8 cellular contexts compared by ENCODE assay signal in the genomic region with DNA sequence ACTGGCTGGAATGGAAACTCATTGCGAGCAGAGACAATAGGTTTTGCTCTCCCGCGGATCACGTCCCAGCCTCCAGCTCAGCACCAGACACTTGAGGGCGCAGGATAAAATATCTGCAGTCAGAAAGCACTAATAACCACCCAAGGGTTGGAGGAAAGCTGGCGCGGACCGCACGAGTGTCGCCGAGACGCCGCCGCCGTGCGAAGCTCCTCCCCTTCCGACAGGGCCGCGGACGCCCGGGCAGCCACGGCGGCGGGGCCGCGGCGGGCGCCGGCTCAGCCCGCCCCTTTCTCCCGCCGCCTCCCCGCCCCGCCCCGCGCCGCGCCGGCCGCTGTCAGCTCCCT. TPM values are rescaled to one million over a fixed set of nuclear protein-coding genes. Genes with fewer than 3 reads are reported as not detected.
DNase-seq lines count a peak whose midpoint lies in the region; ATAC-seq and TF ChIP-seq lines count a peak whose summit lies in the region.

A gene with protein sequence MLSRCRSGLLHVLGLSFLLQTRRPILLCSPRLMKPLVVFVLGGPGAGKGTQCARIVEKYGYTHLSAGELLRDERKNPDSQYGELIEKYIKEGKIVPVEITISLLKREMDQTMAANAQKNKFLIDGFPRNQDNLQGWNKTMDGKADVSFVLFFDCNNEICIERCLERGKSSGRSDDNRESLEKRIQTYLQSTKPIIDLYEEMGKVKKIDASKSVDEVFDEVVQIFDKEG (plus strand): TSS at position 213 of the 344 bp plus-strand sequence. CDS start 156 bp downstream, outside the sequence.

- ATAC-seq in GM21367 (IDR thresholded peaks at IDR 0.05; ENCODE audit: unreplicated experiment), result peak; percentile 69

- POLR2A ChIA-PET in Caco-2 (lab: Charles Lee), result interaction anchor here (0.5 to 2.3 kb wide), 6 partner anchors 10 to 154 kb away, joined by 3 to 53 read pairs (median 6); partner anchors contain the start of gene STIL

- DNase-seq in Caco-2, result peak; percentile 81 to 82
- peak; percentile 89 for DNase-seq in HT-29 (ENCODE audit: low spot score)
- DNase-seq in NOMO-1 treated with DMSO at 0.1 percent for 48 hours (lab: John Stamatoyannopoulos, UW; ENCODE audit: unreplicated experiment), result peak; percentile 88
- DNase-seq in activated CD8-positive, alpha-beta memory T cell treated with anti-CD3 and anti-CD28 coated beads for 48 hours (ENCODE audit: low read depth in 2 of 3, low spot score in 2 of 3), result peak; percentile 37 to 61 (median 50)
- DNase-seq in endodermal cell, result peak; percentile 90
- peak; percentile 59 to 63 for DNase-seq in stimulated activated CD8-positive, alpha-beta memory T cell treated with anti-CD3 and anti-CD28 coated beads, Interleukin-15, amount 100 ng/mL, for 4 hours (ENCODE audit: low read depth in 2 of 2)

- H3K4me3 ChIP-seq in Caco-2 (ENCODE audit: low read depth, low read length), result peak within 1 kb of the TSS; percentile 85
- H3K4me3 ChIP-seq in endodermal cell (ENCODE audit: low read length), result peak within 1 kb of the TSS; percentile 81
- H3K4me3 ChIP-seq in mesodermal cell (ENCODE audit: extremely low read depth, insufficient read depth, low read length, poor library complexity, severe bottlenecking), result peak within 1 kb of the TSS; percentile 89

- H3K27me3 ChIP-seq in Caco-2 (replicated peaks; ENCODE audit: control insufficient read depth, insufficient read depth, low read length), result no peaks in the 10 kb centered on the region
- H3K27me3 ChIP-seq in endodermal cell (ENCODE audit: control insufficient read depth, insufficient read depth, low read length, poor library complexity, severe bottlenecking), result no peaks in the 10 kb centered on the region

- CTCF ChIA-PET in Caco-2 (lab: Charles Lee), result interaction anchor here (0.6 to 2.2 kb wide), 10 partner anchors 10 to 262 kb away, joined by 3 to 14 read pairs (median 4); partner anchors contain the start of genes FOXD2 and STIL

- peak within 1 kb of the TSS; percentile 95 for H3K27ac ChIP-seq in endodermal cell (ENCODE audit: low read depth, low read length)
- peak within 1 kb of the TSS; percentile 97 for H3K27ac ChIP-seq in mesodermal cell (ENCODE audit: low read depth, low read length, severe bottlenecking)

- H3K4me3 Mint-ChIP-seq in Caco-2 (ENCODE audit: unreplicated experiment) (no peak within 1 kb of the TSS), endodermal cell (no peak within 1 kb of the TSS)

- intact Hi-C loops in Caco-2 (cut with micrococcal nuclease; ENCODE audit: unreplicated experiment), result loop anchor here (1.0 kb wide), 1 partner anchor 142 kb away; no protein-coding TSS in a partner anchor

- H3K9me3 ChIP-seq in Caco-2, result no peaks in the 10 kb centered on the region
- no peaks in the 10 kb centered on the region for H3K9me3 ChIP-seq in endodermal cell (ENCODE audit: control insufficient read depth, low read length)
- no peaks in the 10 kb centered on the region for H3K9me3 ChIP-seq in mesodermal cell (ENCODE audit: control insufficient read depth, low read length)

- H3K9ac ChIP-seq in endodermal cell (ENCODE audit: extremely low read depth, low read length, poor library complexity, severe bottlenecking), result peak within 1 kb of the TSS; percentile 84

- peak in 1 of 2 experiments; percentile 19 for TF ChIP-seq CTCF in Caco-2 (IDR thresholded peaks at IDR 0.05; ENCODE audit: insufficient read depth in 1 of 2, low read depth in 1 of 2, low read length in 1 of 2, severe bottlenecking in 1 of 2, unreplicated experiment in 1 of 2)
- TF ChIP-seq CTCF in endodermal cell (conservative IDR thresholded peaks at IDR 0.05), result no peak

- H3K36me3 Mint-ChIP-seq in Caco-2 (ENCODE audit: insufficient read depth, unreplicated experiment) (no peaks in the 10 kb centered on the region), endodermal cell (ENCODE audit: low read depth) (no peaks in the 10 kb centered on the region)

- WGBS in endodermal cell (ENCODE audit: insufficient coverage in 1 of 2, insufficient read length in 1 of 2), 2 experiments, result 0% methylated on average over 40 of the region's 40 CpGs; no CpG with 5 or more reads in 1 of the 2 experiments
- WGBS in mesodermal cell (ENCODE audit: insufficient coverage in 2 of 2), 2 experiments, result 0 to 1% methylated on average over 12 to 39 of the region's 40 CpGs

- no peaks in the 10 kb centered on the region for H3K27me3 Mint-ChIP-seq in Caco-2 (ENCODE audit: insufficient read depth, unreplicated experiment)
- H3K27me3 Mint-ChIP-seq in endodermal cell (ENCODE audit: insufficient read depth), result no peaks in the 10 kb centered on the region

- no TSS peak for BruUV-seq in Caco-2 (replicated peaks; lab: Mats Ljungman, UMichigan)

- peak within 1 kb of the TSS; percentile 93 for H3K27ac Mint-ChIP-seq in Caco-2 (ENCODE audit: unreplicated experiment)
- H3K27ac Mint-ChIP-seq in endodermal cell, result peak within 1 kb of the TSS; percentile 98

- peaks cover 7% of the 10 kb centered on the region for H3K4me1 Mint-ChIP-seq in Caco-2 (ENCODE audit: low read depth, unreplicated experiment)
- peaks cover 6% of the 10 kb centered on the region for H3K4me1 Mint-ChIP-seq in endodermal cell

- H3K4me1 ChIP-seq in Caco-2, result no peaks in the 10 kb centered on the region; the same call in 1 of the 2 replicates
- H3K4me1 ChIP-seq in endodermal cell (ENCODE audit: control insufficient read depth, insufficient read depth, low read length), result no peaks in the 10 kb centered on the region
- peaks cover 13% of the 10 kb centered on the region for H3K4me1 ChIP-seq in mesodermal cell (ENCODE audit: control insufficient read depth, insufficient read depth, low read length, poor library complexity, severe bottlenecking)

- H3K9me3 Mint-ChIP-seq in Caco-2 (ENCODE audit: unreplicated experiment) (no peaks in the 10 kb centered on the region), endodermal cell (no peaks in the 10 kb centered on the region)

- H3K36me3 ChIP-seq in Caco-2 (ENCODE audit: control insufficient read depth, insufficient read depth, low read length), result no peaks in the 10 kb centered on the region
- H3K36me3 ChIP-seq in endodermal cell (ENCODE audit: control insufficient read depth, insufficient read depth, low read length), result peaks cover under 1% of the 10 kb centered on the region
- peaks cover 16% of the 10 kb centered on the region for H3K36me3 ChIP-seq in mesodermal cell (ENCODE audit: control insufficient read depth, insufficient read depth, low read length)

RNA-seq across cellular contexts. Expression of the gene that starts here (rescaled TPM):
- total RNA-seq in Caco-2 (2022), result 70.1 and 77.4 TPM in 2 replicates
- total RNA-seq in HT-29 (2014; rRNA removed; shearing (Covaris generic)), result 51.4 and 57.7 TPM in 2 replicates
- 10 to 100 TPM; 41.6 to 42.0 TPM for total RNA-seq in endodermal cell
- polyA plus RNA-seq in endodermal cell (2013, experiment 1 of 2), result 51.7 TPM
- 52.1 TPM for polyA plus RNA-seq in endodermal cell (2013, experiment 2 of 2)
- 61.2 TPM for polyA plus RNA-seq in mesodermal cell (2013, experiment 1 of 2)
- 66.6 TPM for polyA plus RNA-seq in mesodermal cell (2013, experiment 2 of 2)

Comparison
In these comparisons a context has a peak if more than half of its experiments do, and no peak if none do; other contexts are left out.
1. Peak in every context shown above with its lines: DNase-seq, ATAC-seq, H3K4me3 ChIP-seq and H3K27ac ChIP-seq.